ENCODE assay signal across 10 cellular contexts in genomic region chr17:29158515-29159275, GRCh38. TPM values are rescaled to one million over a fixed set of nuclear protein-coding genes. Genes with fewer than 3 reads are reported as not detected.
DNase-seq lines count a peak whose midpoint lies in the region; ATAC-seq and TF ChIP-seq lines count a peak whose summit lies in the region.
"Had no signal": no experiment of that assay in that cellular context is flagged by ENCODE, and none has a peak within 500 bp of the region (broad histone marks: within the 10 kb centered on the region; RNA-seq: fewer than 3 reads in every experiment).

No MANE protein-coding gene starts in this region.

- no peaks in the 10 kb centered on the region for H3K36me3 ChIP-seq in upper lobe of left lung

- H3K4me1 ChIP-seq in upper lobe of left lung: peaks cover 66 to 77% (median 70%) of the 10 kb centered on the region in 4 donors

- H3K9me3 Mint-ChIP-seq in activated CD4-positive, alpha-beta memory T cell treated with anti-CD3 and anti-CD28 coated beads, Interleukin-2, amount 10 ng/mL, durations not matched to agents 7 days and 5 days: no peaks in the 10 kb centered on the region
- H3K9me3 Mint-ChIP-seq in activated CD4-positive, alpha-beta memory T cell treated with anti-CD3 and anti-CD28 coated beads for 36 hours: no peaks in the 10 kb centered on the region
- H3K9me3 Mint-ChIP-seq: stimulated activated naive CD8-positive, alpha-beta T cell treated with anti-CD3 and anti-CD28 coated beads, Interleukin-15, Interleukin-2, amounts not matched to agents 100 ng/mL and 50 ng/mL, for 24 hours had no signal

- ATAC-seq in upper lobe of left lung (ENCODE audit: low FRiP score in 2 of 2): peak in 1 of 2 donors; percentile 13
- no peak for ATAC-seq in GM21825 (IDR thresholded peaks at IDR 0.05; ENCODE audit: unreplicated experiment)

- H3K27ac Mint-ChIP-seq in activated CD4-positive, alpha-beta memory T cell treated with anti-CD3 and anti-CD28 coated beads, Interleukin-2, amount 10 ng/mL, durations not matched to agents 7 days and 5 days: peak overlapping the region; percentile 64
- no peak overlapping the region for H3K27ac Mint-ChIP-seq in activated CD4-positive, alpha-beta memory T cell treated with anti-CD3 and anti-CD28 coated beads for 36 hours

- POLR2A ChIA-PET in activated CD4-positive, alpha-beta memory T cell treated with anti-CD3 and anti-CD28 coated beads, Interleukin-2, amount 10 ng/mL, durations not matched to agents 7 days and 5 days (lab: Charles Lee): interaction anchor here (0.6 to 0.7 kb wide), 2 partner anchors 18 to 19 kb away, joined by 3 read pairs; no protein-coding TSS in a partner anchor
- POLR2A ChIA-PET in activated CD4-positive, alpha-beta memory T cell treated with anti-CD3 and anti-CD28 coated beads for 36 hours (lab: Charles Lee): no interaction called here

- H3K9me3 ChIP-seq in upper lobe of left lung: no peaks in the 10 kb centered on the region

- 43 to 52% methylated on average over 7 to 11 of the region's 11 CpGs for WGBS in upper lobe of left lung, 2 donors

- DNase-seq in activated CD4-positive, alpha-beta memory T cell treated with anti-CD3 and anti-CD28 coated beads, Interleukin-2, amount 10 ng/mL, durations not matched to agents 7 days and 5 days: no peak
- DNase-seq in activated CD4-positive, alpha-beta memory T cell treated with anti-CD3 and anti-CD28 coated beads for 36 hours: no peak
- DNase-seq in amniotic epithelial cell (ENCODE audit: low read depth) (peak; percentile 87), kidney tubule cell (ENCODE audit: low spot score) (peak; percentile 30), upper lobe of left lung (peak in 1 of 2 donors; percentile 59), 8988T (no peak), NCI-H2107 (lab: John Stamatoyannopoulos, UW) (no peak)
- DNase-seq: effector CD4-positive, alpha-beta T cell had no signal

- peak overlapping the region; percentile 58 to 88 (median 62) for H3K27ac ChIP-seq in upper lobe of left lung

- peaks cover 48% of the 10 kb centered on the region for H3K4me1 Mint-ChIP-seq in activated CD4-positive, alpha-beta memory T cell treated with anti-CD3 and anti-CD28 coated beads, Interleukin-2, amount 10 ng/mL, durations not matched to agents 7 days and 5 days
- H3K4me1 Mint-ChIP-seq in activated CD4-positive, alpha-beta memory T cell treated with anti-CD3 and anti-CD28 coated beads for 36 hours (ENCODE audit: low read depth): peaks cover 32% of the 10 kb centered on the region

- CTCF ChIA-PET in activated CD4-positive, alpha-beta memory T cell treated with anti-CD3 and anti-CD28 coated beads, Interleukin-2, amount 10 ng/mL, durations not matched to agents 7 days and 5 days (lab: Charles Lee): interaction anchor here (1.3 to 1.6 kb wide), 3 partner anchors 10 to 22 kb away, joined by 4 to 9 read pairs (median 4); partner anchors contain the start of gene MYO18A
- CTCF ChIA-PET in activated CD4-positive, alpha-beta memory T cell treated with anti-CD3 and anti-CD28 coated beads for 36 hours (lab: Charles Lee): interaction anchor here (1.3 to 4.0 kb wide), 4 partner anchors 10 to 134 kb away, joined by 4 to 21 read pairs (median 8); partner anchors contain the start of gene MYO18A

- no peak for TF ChIP-seq EP300 in upper lobe of left lung (IDR thresholded peaks at IDR 0.05)

- no peaks in the 10 kb centered on the region for H3K36me3 Mint-ChIP-seq in activated CD4-positive, alpha-beta memory T cell treated with anti-CD3 and anti-CD28 coated beads, Interleukin-2, amount 10 ng/mL, durations not matched to agents 7 days and 5 days (ENCODE audit: low read depth)
- H3K36me3 Mint-ChIP-seq in activated CD4-positive, alpha-beta memory T cell treated with anti-CD3 and anti-CD28 coated beads for 36 hours: no peaks in the 10 kb centered on the region

- H3K4me3 ChIP-seq in upper lobe of left lung: no peak overlapping the region

- H3K27me3 ChIP-seq in upper lobe of left lung: no peaks in the 10 kb centered on the region

- peak overlapping the region; percentile 35 for H3K4me3 Mint-ChIP-seq in activated CD4-positive, alpha-beta memory T cell treated with anti-CD3 and anti-CD28 coated beads, Interleukin-2, amount 10 ng/mL, durations not matched to agents 7 days and 5 days
- H3K4me3 Mint-ChIP-seq in activated CD4-positive, alpha-beta memory T cell treated with anti-CD3 and anti-CD28 coated beads for 36 hours: no peak overlapping the region
- H3K4me3 Mint-ChIP-seq: stimulated activated naive CD8-positive, alpha-beta T cell treated with anti-CD3 and anti-CD28 coated beads, Interleukin-15, Interleukin-2, amounts not matched to agents 100 ng/mL and 50 ng/mL, for 24 hours had no signal

- no peak for TF ChIP-seq CTCF in upper lobe of left lung (IDR thresholded peaks at IDR 0.05)

- H3K27me3 Mint-ChIP-seq in activated CD4-positive, alpha-beta memory T cell treated with anti-CD3 and anti-CD28 coated beads, Interleukin-2, amount 10 ng/mL, durations not matched to agents 7 days and 5 days: no peaks in the 10 kb centered on the region
- no peaks in the 10 kb centered on the region for H3K27me3 Mint-ChIP-seq in activated CD4-positive, alpha-beta memory T cell treated with anti-CD3 and anti-CD28 coated beads for 36 hours
- H3K27me3 Mint-ChIP-seq: stimulated activated naive CD8-positive, alpha-beta T cell treated with anti-CD3 and anti-CD28 coated beads, Interleukin-15, Interleukin-2, amounts not matched to agents 100 ng/mL and 50 ng/mL, for 24 hours had no signal

- no peak for TF ChIP-seq POLR2A in upper lobe of left lung (IDR thresholded peaks at IDR 0.05)

- intact Hi-C loops in activated CD4-positive, alpha-beta memory T cell treated with anti-CD3 and anti-CD28 coated beads for 36 hours (cut with micrococcal nuclease): no loop called here

RNA-seq across cellular contexts. Expression of gene MYO18A, which starts 21.5 kb away (rescaled TPM):
- total RNA-seq in activated CD4-positive, alpha-beta memory T cell treated with anti-CD3 and anti-CD28 coated beads, Interleukin-2, amount 10 ng/mL, durations not matched to agents 7 days and 5 days: 100 to 1,000 TPM in 1 of 2 experiments, 10 to 100 TPM in 1; 92.6 to 100 TPM
- total RNA-seq in activated CD4-positive, alpha-beta memory T cell treated with anti-CD3 and anti-CD28 coated beads for 36 hours: 10 to 100 TPM; 46.3 to 47.1 TPM
- 100 to 1,000 TPM in 1 of 6 donors, 10 to 100 TPM in 5; 37.4 to 214 (median 67.4) TPM for total RNA-seq in upper lobe of left lung

Comparison
In these comparisons a context has a peak if more than half of its experiments do, and no peak if none do; other contexts are left out.
1. DNase-seq: peak in amniotic epithelial cell (single experiment) and kidney tubule cell (single experiment); none in activated CD4-positive, alpha-beta memory T cell treated with anti-CD3 and anti-CD28 coated beads, Interleukin-2, amount 10 ng/mL, durations not matched to agents 7 days and 5 days (single experiment), activated CD4-positive, alpha-beta memory T cell treated with anti-CD3 and anti-CD28 coated beads for 36 hours (single experiment), 8988T (single experiment) and NCI-H2107 (single experiment).